28 cellular contexts compared by ENCODE assay signal in the genomic region with DNA sequence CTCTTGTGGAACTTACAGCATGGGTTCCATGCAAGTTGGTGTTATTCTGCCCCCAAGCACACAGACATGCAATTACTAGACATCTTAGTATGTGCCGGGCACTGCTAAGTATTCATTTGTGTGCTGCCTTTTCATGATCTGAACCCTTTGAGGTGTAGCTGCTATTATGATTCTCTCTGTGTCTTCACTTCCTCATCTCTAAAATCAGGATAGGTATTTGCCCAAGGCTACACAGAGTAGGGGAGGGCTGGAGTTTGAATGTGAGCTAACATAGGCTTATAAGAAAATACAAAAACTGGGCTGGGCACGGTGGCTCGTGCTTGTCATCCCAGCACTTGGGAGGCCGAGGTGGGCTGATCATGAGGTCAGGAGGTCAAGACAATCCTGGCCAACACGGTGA. TPM values are rescaled to one million over a fixed set of nuclear protein-coding genes. Genes with fewer than 3 reads are reported as not detected.
"Had no signal": no experiment of that assay in that cellular context is flagged by ENCODE, and none has a peak within 500 bp of the region (broad histone marks: within the 10 kb centered on the region; RNA-seq: fewer than 3 reads in every experiment).

No MANE protein-coding gene starts in this region.

- H3K4me1 ChIP-seq: esophagus muscularis mucosa, foreskin keratinocyte, gastroesophageal sphincter, psoas muscle had no signal

- H2AFZ ChIP-seq: hepatocyte had no signal

- H3K27ac ChIP-seq: coronary artery, esophagus muscularis mucosa, foreskin keratinocyte, gastroesophageal sphincter, heart left ventricle, hepatocyte, ovary, psoas muscle, skin epidermis, spleen, stomach, upper lobe of left lung had no signal

- H3K27me3 Mint-ChIP-seq: memory B cell; stimulated activated memory B cell treated with anti-CD40 and anti-IgM and Interleukin-4, amounts not matched to agents 10 μg/mL and 1 μg/mL and 100 μg/mL, for 72 hours had no signal

- ATAC-seq: foreskin keratinocyte; gastroesophageal sphincter; heart left ventricle; left lobe of liver; natural killer cell; psoas muscle; right cardiac atrium; stimulated activated memory B cell treated with anti-CD40 and anti-IgM and Interleukin-4, amounts not matched to agents 10 μg/mL and 1 μg/mL and 100 μg/mL, for 72 hours had no signal

- H3K27me3 ChIP-seq: esophagus muscularis mucosa, foreskin keratinocyte, gastroesophageal sphincter, heart left ventricle, hepatocyte, ovary, spleen, stomach, thyroid gland, upper lobe of left lung had no signal

- H3K4me1 Mint-ChIP-seq: memory B cell had no signal

- H3K4me3 ChIP-seq: coronary artery, esophagus muscularis mucosa, gastroesophageal sphincter, heart left ventricle, hepatocyte, lung, ovary, psoas muscle, skin epidermis, spleen, stomach, thyroid gland, upper lobe of left lung had no signal

- H3K4me3 Mint-ChIP-seq: memory B cell; natural killer cell; stimulated activated memory B cell treated with anti-CD40 and anti-IgM and Interleukin-4, amounts not matched to agents 10 μg/mL and 1 μg/mL and 100 μg/mL, for 72 hours had no signal

- H3K27ac Mint-ChIP-seq: memory B cell; natural killer cell; stimulated activated memory B cell treated with anti-CD40 and anti-IgM and Interleukin-4, amounts not matched to agents 10 μg/mL and 1 μg/mL and 100 μg/mL, for 72 hours had no signal

- H3K9me3 ChIP-seq: esophagus muscularis mucosa, gastroesophageal sphincter, heart left ventricle, ovary, psoas muscle, spleen, stomach, thyroid gland, upper lobe of left lung had no signal

- H3K4me2 ChIP-seq: hepatocyte had no signal

- DNase-seq: dermis blood vessel endothelial cell; effector memory CD4-positive, alpha-beta T cell; heart left ventricle; kidney; natural killer cell; occipital lobe; ovary; posterior cingulate gyrus; psoas muscle; right cardiac atrium; spleen; stimulated activated CD4-positive, alpha-beta T cell treated with anti-CD3 and anti-CD28 coated beads, Interleukin-4, amount 100 ng/mL, for 4 hours; stomach; upper lobe of left lung had no signal

- H3K79me2 ChIP-seq: hepatocyte had no signal

- FAIRE-seq: endothelial cell of umbilical vein, kidney, urothelium cell line had no signal

- H3K9me3 Mint-ChIP-seq: memory B cell; natural killer cell; stimulated activated memory B cell treated with anti-CD40 and anti-IgM and Interleukin-4, amounts not matched to agents 10 μg/mL and 1 μg/mL and 100 μg/mL, for 72 hours had no signal

- H3K36me3 ChIP-seq: ovary had no signal

RNA-seq across cellular contexts. Expression of a gene that starts 27.5 kb away (rescaled TPM):
- total RNA-seq: dermis blood vessel endothelial cell, endothelial cell of umbilical vein, mononuclear cell, natural killer cell had no signal
